In genomic region chr5:172420215-172420934, GRCh38 we compare ENCODE assay signal across 1 cellular context.
TF ChIP-seq lines count a peak whose summit lies in the region.

No MANE protein-coding gene starts in this region.

TF ChIP-seq in WTC11, 78 proteins besides CTCF, POLR2A, EP300 and RAD21 (continued from another document):
- TF ChIP-seq, protein P1, sequence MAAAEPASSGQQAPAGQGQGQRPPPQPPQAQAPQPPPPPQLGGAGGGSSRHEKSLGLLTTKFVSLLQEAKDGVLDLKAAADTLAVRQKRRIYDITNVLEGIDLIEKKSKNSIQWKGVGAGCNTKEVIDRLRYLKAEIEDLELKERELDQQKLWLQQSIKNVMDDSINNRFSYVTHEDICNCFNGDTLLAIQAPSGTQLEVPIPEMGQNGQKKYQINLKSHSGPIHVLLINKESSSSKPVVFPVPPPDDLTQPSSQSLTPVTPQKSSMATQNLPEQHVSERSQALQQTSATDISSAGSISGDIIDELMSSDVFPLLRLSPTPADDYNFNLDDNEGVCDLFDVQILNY (CRISPR knock-in tag; IDR thresholded peaks at IDR 0.05), result no peak
- TF ChIP-seq NR2C2 (CRISPR knock-in tag; IDR thresholded peaks at IDR 0.05), result no peak
- peak; percentile 84 for TF ChIP-seq NFYB (CRISPR knock-in tag; conservative IDR thresholded peaks at IDR 0.05; ENCODE audit: low read depth)
- no peak for TF ChIP-seq ZMAT4 (CRISPR knock-in tag; IDR thresholded peaks at IDR 0.05)
- no peak for TF ChIP-seq ATF3 (CRISPR knock-in tag; conservative IDR thresholded peaks at IDR 0.05)
- 0 out of 2 replicates have a peak, but pooled peaks have one; percentile 19 for TF ChIP-seq GABPB1 (CRISPR knock-in tag; IDR thresholded peaks at IDR 0.05)
- no peak for TF ChIP-seq CREB1 (CRISPR knock-in tag; IDR thresholded peaks at IDR 0.05)
- TF ChIP-seq, protein P2, sequence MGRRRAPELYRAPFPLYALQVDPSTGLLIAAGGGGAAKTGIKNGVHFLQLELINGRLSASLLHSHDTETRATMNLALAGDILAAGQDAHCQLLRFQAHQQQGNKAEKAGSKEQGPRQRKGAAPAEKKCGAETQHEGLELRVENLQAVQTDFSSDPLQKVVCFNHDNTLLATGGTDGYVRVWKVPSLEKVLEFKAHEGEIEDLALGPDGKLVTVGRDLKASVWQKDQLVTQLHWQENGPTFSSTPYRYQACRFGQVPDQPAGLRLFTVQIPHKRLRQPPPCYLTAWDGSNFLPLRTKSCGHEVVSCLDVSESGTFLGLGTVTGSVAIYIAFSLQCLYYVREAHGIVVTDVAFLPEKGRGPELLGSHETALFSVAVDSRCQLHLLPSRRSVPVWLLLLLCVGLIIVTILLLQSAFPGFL (CRISPR knock-in tag; IDR thresholded peaks at IDR 0.05; ENCODE audit: borderline replicate concordance), result no peak
- TF ChIP-seq, protein P3, sequence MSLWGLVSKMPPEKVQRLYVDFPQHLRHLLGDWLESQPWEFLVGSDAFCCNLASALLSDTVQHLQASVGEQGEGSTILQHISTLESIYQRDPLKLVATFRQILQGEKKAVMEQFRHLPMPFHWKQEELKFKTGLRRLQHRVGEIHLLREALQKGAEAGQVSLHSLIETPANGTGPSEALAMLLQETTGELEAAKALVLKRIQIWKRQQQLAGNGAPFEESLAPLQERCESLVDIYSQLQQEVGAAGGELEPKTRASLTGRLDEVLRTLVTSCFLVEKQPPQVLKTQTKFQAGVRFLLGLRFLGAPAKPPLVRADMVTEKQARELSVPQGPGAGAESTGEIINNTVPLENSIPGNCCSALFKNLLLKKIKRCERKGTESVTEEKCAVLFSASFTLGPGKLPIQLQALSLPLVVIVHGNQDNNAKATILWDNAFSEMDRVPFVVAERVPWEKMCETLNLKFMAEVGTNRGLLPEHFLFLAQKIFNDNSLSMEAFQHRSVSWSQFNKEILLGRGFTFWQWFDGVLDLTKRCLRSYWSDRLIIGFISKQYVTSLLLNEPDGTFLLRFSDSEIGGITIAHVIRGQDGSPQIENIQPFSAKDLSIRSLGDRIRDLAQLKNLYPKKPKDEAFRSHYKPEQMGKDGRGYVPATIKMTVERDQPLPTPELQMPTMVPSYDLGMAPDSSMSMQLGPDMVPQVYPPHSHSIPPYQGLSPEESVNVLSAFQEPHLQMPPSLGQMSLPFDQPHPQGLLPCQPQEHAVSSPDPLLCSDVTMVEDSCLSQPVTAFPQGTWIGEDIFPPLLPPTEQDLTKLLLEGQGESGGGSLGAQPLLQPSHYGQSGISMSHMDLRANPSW (CRISPR knock-in tag; conservative IDR thresholded peaks at IDR 0.05; ENCODE audit: low read depth), result no peak
- TF ChIP-seq, protein P4, sequence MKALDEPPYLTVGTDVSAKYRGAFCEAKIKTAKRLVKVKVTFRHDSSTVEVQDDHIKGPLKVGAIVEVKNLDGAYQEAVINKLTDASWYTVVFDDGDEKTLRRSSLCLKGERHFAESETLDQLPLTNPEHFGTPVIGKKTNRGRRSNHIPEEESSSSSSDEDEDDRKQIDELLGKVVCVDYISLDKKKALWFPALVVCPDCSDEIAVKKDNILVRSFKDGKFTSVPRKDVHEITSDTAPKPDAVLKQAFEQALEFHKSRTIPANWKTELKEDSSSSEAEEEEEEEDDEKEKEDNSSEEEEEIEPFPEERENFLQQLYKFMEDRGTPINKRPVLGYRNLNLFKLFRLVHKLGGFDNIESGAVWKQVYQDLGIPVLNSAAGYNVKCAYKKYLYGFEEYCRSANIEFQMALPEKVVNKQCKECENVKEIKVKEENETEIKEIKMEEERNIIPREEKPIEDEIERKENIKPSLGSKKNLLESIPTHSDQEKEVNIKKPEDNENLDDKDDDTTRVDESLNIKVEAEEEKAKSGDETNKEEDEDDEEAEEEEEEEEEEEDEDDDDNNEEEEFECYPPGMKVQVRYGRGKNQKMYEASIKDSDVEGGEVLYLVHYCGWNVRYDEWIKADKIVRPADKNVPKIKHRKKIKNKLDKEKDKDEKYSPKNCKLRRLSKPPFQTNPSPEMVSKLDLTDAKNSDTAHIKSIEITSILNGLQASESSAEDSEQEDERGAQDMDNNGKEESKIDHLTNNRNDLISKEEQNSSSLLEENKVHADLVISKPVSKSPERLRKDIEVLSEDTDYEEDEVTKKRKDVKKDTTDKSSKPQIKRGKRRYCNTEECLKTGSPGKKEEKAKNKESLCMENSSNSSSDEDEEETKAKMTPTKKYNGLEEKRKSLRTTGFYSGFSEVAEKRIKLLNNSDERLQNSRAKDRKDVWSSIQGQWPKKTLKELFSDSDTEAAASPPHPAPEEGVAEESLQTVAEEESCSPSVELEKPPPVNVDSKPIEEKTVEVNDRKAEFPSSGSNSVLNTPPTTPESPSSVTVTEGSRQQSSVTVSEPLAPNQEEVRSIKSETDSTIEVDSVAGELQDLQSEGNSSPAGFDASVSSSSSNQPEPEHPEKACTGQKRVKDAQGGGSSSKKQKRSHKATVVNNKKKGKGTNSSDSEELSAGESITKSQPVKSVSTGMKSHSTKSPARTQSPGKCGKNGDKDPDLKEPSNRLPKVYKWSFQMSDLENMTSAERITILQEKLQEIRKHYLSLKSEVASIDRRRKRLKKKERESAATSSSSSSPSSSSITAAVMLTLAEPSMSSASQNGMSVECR (CRISPR knock-in tag; IDR thresholded peaks at IDR 0.05; ENCODE audit: borderline replicate concordance), result no peak
- no peak for TF ChIP-seq MXD4 (CRISPR knock-in tag; IDR thresholded peaks at IDR 0.05; ENCODE audit: borderline replicate concordance)
- TF ChIP-seq ESRRA (CRISPR knock-in tag; IDR thresholded peaks at IDR 0.05; ENCODE audit: borderline replicate concordance), result no peak
- no peak for TF ChIP-seq ZNF416 (CRISPR knock-in tag; IDR thresholded peaks at IDR 0.05)
- no peak for TF ChIP-seq PRRX2 (CRISPR knock-in tag; IDR thresholded peaks at IDR 0.05)
- no peak for TF ChIP-seq NR3C1 (CRISPR knock-in tag; conservative IDR thresholded peaks at IDR 0.05; ENCODE audit: low read depth)
- TF ChIP-seq ETV6 (CRISPR knock-in tag; IDR thresholded peaks at IDR 0.05), result no peak
- no peak for TF ChIP-seq RORB (CRISPR knock-in tag; IDR thresholded peaks at IDR 0.05)
TF ChIP-seq in WTC11: peak in this region for 3.
